In genomic region chrX:96464880-96465558, GRCh38 we compare ENCODE assay signal across 19 cellular contexts.
DNase-seq lines count a peak whose midpoint lies in the region; ATAC-seq, FAIRE-seq and TF ChIP-seq lines count a peak whose summit lies in the region.
"Had no signal": no experiment of that assay in that cellular context is flagged by ENCODE, and none has a peak within 500 bp of the region (broad histone marks: within the 10 kb centered on the region; RNA-seq: fewer than 3 reads in every experiment).

No MANE protein-coding gene starts in this region.

- no peak for FAIRE-seq in pancreas (lab: Jason Lieb, UNC)
- FAIRE-seq: GM12891, GM18507 had no signal

- H2AFZ ChIP-seq in MM.1S (ENCODE audit: low read length), result no peak overlapping the region

- TF ChIP-seq POLR2A in right lobe of liver (IDR thresholded peaks at IDR 0.05), result no peak

- peak; percentile 94 for ATAC-seq in left lobe of liver
- peak; percentile 68 to 93 (median 81) for ATAC-seq in right lobe of liver
- no peak for ATAC-seq in HG03457 (IDR thresholded peaks at IDR 0.05; ENCODE audit: unreplicated experiment)
- ATAC-seq in pancreas, result no peak

- no peaks in the 10 kb centered on the region for H3K9me3 ChIP-seq in MM.1S (replicated peaks; ENCODE audit: insufficient read depth, low read length)
- no peaks in the 10 kb centered on the region for H3K9me3 ChIP-seq in right lobe of liver
- no peaks in the 10 kb centered on the region for H3K9me3 ChIP-seq in pancreas

- H3K27me3 ChIP-seq in MM.1S (replicated peaks; ENCODE audit: insufficient read depth, low read length) (no peaks in the 10 kb centered on the region), right lobe of liver (peaks cover 0 to 6% of the 10 kb centered on the region in 2 donors), pancreas (peaks cover 0 to 9% (median 4%) of the 10 kb centered on the region in 4 donors)

- H3K4me1 ChIP-seq in MM.1S (ENCODE audit: low read length), result no peaks in the 10 kb centered on the region
- H3K4me1 ChIP-seq in right lobe of liver, result no peaks in the 10 kb centered on the region
- no peaks in the 10 kb centered on the region for H3K4me1 ChIP-seq in pancreas

- no peak overlapping the region for H3K4me3 ChIP-seq in MM.1S (ENCODE audit: low read length)
- H3K4me3 ChIP-seq in right lobe of liver, result no peak overlapping the region
- no peak overlapping the region for H3K4me3 ChIP-seq in pancreas

- no peak for TF ChIP-seq CTCF in MM.1S (IDR thresholded peaks at IDR 0.05; ENCODE audit: low read length)
- no peak for TF ChIP-seq CTCF in right lobe of liver (IDR thresholded peaks at IDR 0.05)
- TF ChIP-seq CTCF in pancreas (IDR thresholded peaks at IDR 0.05), result no peak

- WGBS in right lobe of liver (ENCODE audit: insufficient coverage, low coverage, low lambda C conversion rate, missing lambda C conversion rate), result 48% methylated on average over 5 of the region's 16 CpGs
- WGBS in pancreas, 2 donors, result 77 to 80% methylated on average over 15 to 16 of the region's 16 CpGs

- H3K27ac ChIP-seq in MM.1S (ENCODE audit: low read length) (no peak overlapping the region), right lobe of liver (peak overlapping the region in 1 of 3 donors; percentile 7), pancreas (no peak overlapping the region)

- intact Hi-C loops in right lobe of liver (cut with DNase I), result no loop called here
- intact Hi-C loops in pancreas (cut with DNase I), result no loop called here

- no peak overlapping the region for H3K4me2 ChIP-seq in MM.1S (ENCODE audit: low read depth, low read length)

- H3K79me2 ChIP-seq in MM.1S (ENCODE audit: low read length), result no peaks in the 10 kb centered on the region

- H3F3A ChIP-seq in MM.1S (ENCODE audit: insufficient read depth, low read length), result no peaks in the 10 kb centered on the region

- H4K20me1 ChIP-seq in MM.1S (ENCODE audit: insufficient read depth, low read length), result no peaks in the 10 kb centered on the region

- DNase-seq in H4 (ENCODE audit: low spot score) (peak; percentile 23), MM.1S (peak; percentile 24), left lobe of liver (ENCODE audit: low spot score) (no peak), right lobe of liver (no peak), NCI-H510A treated with DMSO at 0.1 percent for 48 hours (lab: John Stamatoyannopoulos, UW) (no peak), pancreas (no peak)
- DNase-seq: C1 segment of cervical spinal cord; Calu3; CD4-positive, alpha-beta memory T cell; COR-L47; DMS53; DMS79 treated with DMSO at 0.1 percent for 48 hours; GF-D8; GOT3; H7; HCEC 1CT had no signal

- H3K36me3 ChIP-seq in MM.1S (replicated peaks; ENCODE audit: insufficient read depth, low read length) (no peaks in the 10 kb centered on the region), right lobe of liver (no peaks in the 10 kb centered on the region), pancreas (no peaks in the 10 kb centered on the region)

- H3K9ac ChIP-seq in MM.1S (ENCODE audit: low read length), result no peak overlapping the region

- no peaks in the 10 kb centered on the region for H3K9me2 ChIP-seq in MM.1S (replicated peaks; ENCODE audit: insufficient read depth, low read length)

Comparison
In these comparisons a context has a peak if more than half of its experiments do, and no peak if none do; other contexts are left out.
1. DNase-seq: peak in H4 (single experiment) and MM.1S (single experiment); none in left lobe of liver (single experiment), right lobe of liver (0 of 3), NCI-H510A treated with DMSO at 0.1 percent for 48 hours (single experiment) and pancreas (0 of 6).
2. ATAC-seq: peak in left lobe of liver (single experiment) and right lobe of liver (4 of 4); none in HG03457 (single experiment) and pancreas (0 of 4).